Comparison of ENCODE assay signal across 21 cellular contexts in the genomic region with DNA sequence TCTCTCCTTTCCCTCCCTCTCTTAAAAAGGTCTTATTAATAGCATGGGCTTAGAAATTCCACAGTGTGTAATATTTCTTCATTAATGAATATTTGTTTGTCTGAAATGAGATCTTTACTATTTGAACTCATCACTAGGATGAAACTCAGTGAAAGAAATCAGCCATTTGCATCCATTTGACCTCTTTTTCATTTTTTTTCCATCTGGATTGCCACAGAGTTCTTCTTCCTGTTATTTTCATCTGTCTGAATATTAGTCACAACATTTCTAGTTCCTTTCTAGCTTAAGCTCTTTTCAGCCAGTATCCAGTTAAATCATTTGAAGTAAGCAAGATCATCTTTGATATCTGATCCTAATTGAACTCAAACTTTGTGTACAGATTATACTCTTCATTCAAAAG.
A peak's percentile ranks its signal among the peaks of the same experiment; 100 is the strongest.
DNase-seq lines count a peak whose midpoint lies in the region; ATAC-seq and TF ChIP-seq lines count a peak whose summit lies in the region.
"Had no signal": no experiment of that assay in that cellular context is flagged by ENCODE, and none has a peak within 500 bp of the region (broad histone marks: within the 10 kb centered on the region; RNA-seq: fewer than 3 reads in every experiment).

No MANE protein-coding gene starts in this region.

- H3K4me3 ChIP-seq in GM23248: 0 out of 2 replicates have a peak overlapping the region, but pooled peaks have one; percentile 42
- no peak overlapping the region for H3K4me3 ChIP-seq in mesenchymal stem cell (ENCODE audit: insufficient read depth in 1 of 2, low read depth in 1 of 2, low read length in 2 of 2)
- H3K4me3 ChIP-seq in brain microvascular endothelial cell (ENCODE audit: low read depth, low read length): no peak overlapping the region
- H3K4me3 ChIP-seq: skin epidermis had no signal

- no peaks in the 10 kb centered on the region for H3K79me1 ChIP-seq in mesenchymal stem cell (replicated peaks; ENCODE audit: low read length, poor library complexity, severe bottlenecking)

- no peaks in the 10 kb centered on the region for H4K20me1 ChIP-seq in GM23248 (ENCODE audit: insufficient read depth)

- ATAC-seq in HG03378 (IDR thresholded peaks at IDR 0.05; ENCODE audit: unreplicated experiment): no peak
- ATAC-seq in HG03097 (IDR thresholded peaks at IDR 0.05; ENCODE audit: low FRiP score, unreplicated experiment): no peak
- ATAC-seq: esophagus mucosa, HCT116, SK-N-SH treated with all-trans-retinoic acid at 6 μM for 48 hours had no signal

- H3F3A ChIP-seq in GM23248 (ENCODE audit: insufficient read depth): no peaks in the 10 kb centered on the region

- H4K8ac ChIP-seq in mesenchymal stem cell (ENCODE audit: low read length): no peak overlapping the region

- H2BK15ac ChIP-seq in mesenchymal stem cell (ENCODE audit: low read depth, poor library complexity, severe bottlenecking): no peak overlapping the region

- no peak overlapping the region for H3K14ac ChIP-seq in mesenchymal stem cell (ENCODE audit: low read length in 2 of 2)

- H3K9ac ChIP-seq in GM23248 (0 out of 2 replicates have a peak overlapping the region, but pooled peaks have one; percentile 7), mesenchymal stem cell (ENCODE audit: low read length) (peak overlapping the region; percentile 72)

- H2BK12ac ChIP-seq in mesenchymal stem cell (ENCODE audit: low read length in 2 of 2): no peak overlapping the region

- H3K27me3 ChIP-seq in GM23248 (replicated peaks; ENCODE audit: insufficient read depth) (no peaks in the 10 kb centered on the region), mesenchymal stem cell (ENCODE audit: control insufficient read depth in 1 of 2, insufficient read depth in 1 of 2, low read length in 2 of 2) (peaks cover 0 to 21% of the 10 kb centered on the region in 2 experiments), brain microvascular endothelial cell (replicated peaks) (no peaks in the 10 kb centered on the region)

- H3K9me2 ChIP-seq in GM23248 (ENCODE audit: insufficient read depth): no peaks in the 10 kb centered on the region

- no peak overlapping the region for H2BK5ac ChIP-seq in mesenchymal stem cell (ENCODE audit: low read depth, low read length, poor library complexity, severe bottlenecking)

- H3K27ac ChIP-seq in GM23248 (peak overlapping the region; percentile 24), mesenchymal stem cell (ENCODE audit: low read length, poor library complexity, severe bottlenecking) (no peak overlapping the region), brain microvascular endothelial cell (no peak overlapping the region)
- H3K27ac ChIP-seq: C4-2B, VCaP had no signal

- no peak overlapping the region for H4K91ac ChIP-seq in mesenchymal stem cell (ENCODE audit: low read length)

- no peak for TF ChIP-seq CTCF in brain microvascular endothelial cell (IDR thresholded peaks at IDR 0.05; ENCODE audit: low read depth, low read length, missing control alignments)

- no peak overlapping the region for H2AK5ac ChIP-seq in mesenchymal stem cell (ENCODE audit: low read length, severe bottlenecking)

- no peaks in the 10 kb centered on the region for H3K36me3 ChIP-seq in GM23248 (ENCODE audit: low read depth)
- H3K36me3 ChIP-seq in mesenchymal stem cell (ENCODE audit: control insufficient read depth in 1 of 2, insufficient read depth in 2 of 2, low read depth in 1 of 2, low read length in 2 of 2): no peaks in the 10 kb centered on the region
- H3K36me3 ChIP-seq in brain microvascular endothelial cell (replicated peaks): no peaks in the 10 kb centered on the region

- H2AFZ ChIP-seq in GM23248 (peak overlapping the region; percentile 88), mesenchymal stem cell (ENCODE audit: low read depth, low read length) (no peak overlapping the region)

- no peaks in the 10 kb centered on the region for H3K79me2 ChIP-seq in GM23248 (ENCODE audit: insufficient read depth)

- no peaks in the 10 kb centered on the region for H3K9me3 ChIP-seq in GM23248 (ENCODE audit: low read depth)
- H3K9me3 ChIP-seq in mesenchymal stem cell (ENCODE audit: control insufficient read depth, low read length): no peaks in the 10 kb centered on the region

- in situ Hi-C loops in GM23248 (cut with MboI) (no loop called here), brain microvascular endothelial cell (cut with HindIII; ENCODE audit: low pct_ligation_motif_present, low sequenced_read_pairs) (no loop called here)

- H2BK120ac ChIP-seq in mesenchymal stem cell (ENCODE audit: low read depth, low read length): no peak overlapping the region

- peaks cover 9% of the 10 kb centered on the region for H3K4me1 ChIP-seq in GM23248 (ENCODE audit: insufficient read depth)
- no peaks in the 10 kb centered on the region for H3K4me1 ChIP-seq in mesenchymal stem cell (ENCODE audit: control insufficient read depth, insufficient read depth, low read depth, low read length)

- no peak overlapping the region for H3K4ac ChIP-seq in mesenchymal stem cell (ENCODE audit: low read depth in 1 of 2, low read length in 2 of 2)

- no peak overlapping the region for H3K18ac ChIP-seq in mesenchymal stem cell (ENCODE audit: low read depth in 1 of 2, low read length in 2 of 2)

- peak overlapping the region; percentile 65 for H3K4me2 ChIP-seq in GM23248 (ENCODE audit: unreplicated experiment)
- no peak overlapping the region for H3K4me2 ChIP-seq in mesenchymal stem cell (ENCODE audit: low read length, poor library complexity, severe bottlenecking)

- no peak overlapping the region for H3K23ac ChIP-seq in mesenchymal stem cell (ENCODE audit: low read length in 2 of 2)

- DNase-seq in GM23248 (peak; percentile 40), dermis microvascular lymphatic vessel endothelial cell (ENCODE audit: low read depth in 2 of 2) (peak; percentile 50), mesenchymal stem cell (peak; percentile 2), stromal cell of bone marrow (ENCODE audit: low read depth) (peak; percentile 23), brain microvascular endothelial cell (no peak), SKM-1 (lab: John Stamatoyannopoulos, UW; ENCODE audit: unreplicated experiment) (no peak)
- DNase-seq: activated CD4-positive, alpha-beta T cell treated with anti-CD3 and anti-CD28 coated beads for 48 hours; cerebellar nuclear complex; effector CD8-positive, alpha-beta T cell; kidney glomerular epithelial cell; mammary epithelial cell; NCI-H2081 treated with DMSO at 0.1 percent for 48 hours; OCI-M1 had no signal

Comparison
In these comparisons a context has a peak if more than half of its experiments do, and no peak if none do; other contexts are left out.
1. DNase-seq: peak in GM23248 (single experiment), dermis microvascular lymphatic vessel endothelial cell (2 of 2), mesenchymal stem cell (single experiment) and stromal cell of bone marrow (single experiment); none in brain microvascular endothelial cell (single experiment) and SKM-1 (single experiment).